23 cellular contexts compared by ENCODE assay signal in genomic region chr17:78947235-78948153, GRCh38. TPM values are rescaled to one million over a fixed set of nuclear protein-coding genes. Genes with fewer than 3 reads are reported as not detected.
DNase-seq lines count a peak whose midpoint lies in the region; ATAC-seq, FAIRE-seq and TF ChIP-seq lines count a peak whose summit lies in the region.
"Had no signal": no experiment of that assay in that cellular context is flagged by ENCODE, and none has a peak within 500 bp of the region (broad histone marks: within the 10 kb centered on the region; RNA-seq: fewer than 3 reads in every experiment).

No MANE protein-coding gene starts in this region.

- POLR2A ChIA-PET in HepG2 (lab: Yijun Ruan, JAX): interaction anchor here (0.8 to 1.9 kb wide), 4 partner anchors 13 to 64 kb away, joined by 3 to 7 read pairs (median 4); no protein-coding TSS in a partner anchor

- peak; percentile 54 for FAIRE-seq in HepG2 (lab: Jason Lieb, UNC)

- peaks cover 5% of the 10 kb centered on the region for H3K9me3 Mint-ChIP-seq in activated T-helper 17 cell treated with anti-CD3 and anti-CD28 coated beads, Interleukin-2, amount 50 U/mL, for 72 hours
- peaks cover 10% of the 10 kb centered on the region for H3K9me3 Mint-ChIP-seq in progenitor cell of endocrine pancreas (ENCODE audit: low read depth)
- H3K9me3 Mint-ChIP-seq: activated naive CD4-positive, alpha-beta T cell treated with anti-CD3 and anti-CD28 coated beads, Interleukin-2, amount 50 U/mL, for 24 hours had no signal

- 11% methylated on average over 14 of the region's 18 CpGs for WGBS in HepG2 (ENCODE audit: low lambda C conversion rate)

- H3K79me2 ChIP-seq in HepG2 (ENCODE audit: insufficient read depth, low read length): no peaks in the 10 kb centered on the region

- no peak overlapping the region for H3K4me3 ChIP-seq in BLaER1
- H3K4me3 ChIP-seq in HepG2 (replicated peaks in 1 of 3; ENCODE audit: insufficient read depth in 1 of 3, low read depth in 2 of 3, low read length in 3 of 3): peak overlapping the region in 1 of 3 experiments; percentile 19; a peak in 1 of 6 replicates
- H3K4me3 ChIP-seq in tibial artery: no peak overlapping the region
- H3K4me3 ChIP-seq in dorsolateral prefrontal cortex: no peak overlapping the region
- H3K4me3 ChIP-seq: MG63 had no signal

- peaks cover 7% of the 10 kb centered on the region for H3K27me3 Mint-ChIP-seq in activated T-helper 17 cell treated with anti-CD3 and anti-CD28 coated beads, Interleukin-2, amount 50 U/mL, for 72 hours
- peaks cover 6% of the 10 kb centered on the region for H3K27me3 Mint-ChIP-seq in progenitor cell of endocrine pancreas

- peak overlapping the region; percentile 60 for H3K27ac ChIP-seq in BLaER1
- H3K27ac ChIP-seq in HepG2 (ENCODE audit: extremely low read length, insufficient read depth, low read length): no peak overlapping the region
- H3K27ac ChIP-seq in tibial artery: no peak overlapping the region
- H3K27ac ChIP-seq in dorsolateral prefrontal cortex: no peak overlapping the region
- H3K27ac ChIP-seq: C4-2B, WERI-Rb-1 had no signal

- ATAC-seq in activated T-helper 17 cell treated with anti-CD3 and anti-CD28 coated beads, Interleukin-2, amount 50 U/mL, for 72 hours (replicated peaks): peak; percentile 42
- peak; percentile 67 for ATAC-seq in HepG2
- ATAC-seq in GM19324 (IDR thresholded peaks at IDR 0.05; ENCODE audit: low FRiP score, unreplicated experiment): no peak
- ATAC-seq: T-helper 17 cell had no signal

- H3K9ac ChIP-seq in BLaER1 (0 out of 2 replicates have a peak overlapping the region, but pooled peaks have one; percentile 15), HepG2 (ENCODE audit: insufficient read depth, low read depth, low read length) (no peak overlapping the region; the same call in 1 of the 2 replicates)

- no peaks in the 10 kb centered on the region for H3K36me3 Mint-ChIP-seq in activated T-helper 17 cell treated with anti-CD3 and anti-CD28 coated beads, Interleukin-2, amount 50 U/mL, for 72 hours (ENCODE audit: low read depth)
- no peaks in the 10 kb centered on the region for H3K36me3 Mint-ChIP-seq in progenitor cell of endocrine pancreas (ENCODE audit: insufficient read depth)
- H3K36me3 Mint-ChIP-seq: activated naive CD4-positive, alpha-beta T cell treated with anti-CD3 and anti-CD28 coated beads, Interleukin-2, amount 50 U/mL, for 24 hours had no signal

- H3K4me1 ChIP-seq in BLaER1 (peaks cover 70% of the 10 kb centered on the region), HepG2 (ENCODE audit: insufficient read depth, low read length) (peaks cover 35% of the 10 kb centered on the region), tibial artery (no peaks in the 10 kb centered on the region)

- DNase-seq in HepG2 (ENCODE audit: low spot score) (peak; percentile 68), progenitor cell of endocrine pancreas (ENCODE audit: low spot score, unreplicated experiment) (no peak), tibial artery (no peak), dorsolateral prefrontal cortex (no peak)
- no peak for DNase-seq in stimulated activated CD4-positive, alpha-beta T cell treated with anti-CD3 and anti-CD28 coated beads, Interleukin-2, amount 100 ng/mL, for 24 hours
- DNase-seq: activated CD4-positive, alpha-beta memory T cell treated with anti-CD3 and anti-CD28 coated beads, Interleukin-2, amount 10 ng/mL, durations not matched to agents 7 days and 5 days; activated T-cell treated with anti-CD3 and anti-CD28 coated beads, Interleukin-2, amount 50 U/mL, for 1 hour; cortex of kidney; H7; mesendoderm; MG63; NCI-H1694; NCI-H82; SIG-M5; stimulated activated naive CD4-positive, alpha-beta T cell treated with Interleukin-2 at 50 U/mL for 16 hours; T-helper 17 cell; WERI-Rb-1 had no signal

- in situ Hi-C loops in HepG2 (cut with HindIII; ENCODE audit: extremely low pct_ligation_motif_present, low pct_unique_long_range_greater_than_20kb): no loop called here

- H3K36me3 ChIP-seq in BLaER1: 0 out of 2 replicates have a peak, but pooled peaks cover 5% of the 10 kb centered on the region
- no peaks in the 10 kb centered on the region for H3K36me3 ChIP-seq in HepG2 (replicated peaks in 1 of 2; ENCODE audit: control insufficient read depth in 1 of 2, insufficient read depth in 2 of 2, low read length in 2 of 2)
- H3K36me3 ChIP-seq in tibial artery: no peaks in the 10 kb centered on the region
- H3K36me3 ChIP-seq: MG63, WERI-Rb-1 had no signal

- H3K27me3 ChIP-seq in BLaER1 (no peaks in the 10 kb centered on the region), HepG2 (ENCODE audit: control insufficient read depth in 1 of 2, insufficient read depth in 2 of 2, low read length in 2 of 2) (peaks cover 2 to 23% of the 10 kb centered on the region in 2 experiments; a peak in 3 of 5 replicates), tibial artery (peaks cover 0 to 4% of the 10 kb centered on the region in 2 donors), dorsolateral prefrontal cortex (no peaks in the 10 kb centered on the region)
- H3K27me3 ChIP-seq: MG63 had no signal

- TF ChIP-seq RAD21 in HepG2 (CRISPR knock-in tag; IDR thresholded peaks at IDR 0.05): no peak

- no peak overlapping the region for H3K4me3 Mint-ChIP-seq in activated T-helper 17 cell treated with anti-CD3 and anti-CD28 coated beads, Interleukin-2, amount 50 U/mL, for 72 hours
- H3K4me3 Mint-ChIP-seq in progenitor cell of endocrine pancreas (ENCODE audit: low read depth): no peak overlapping the region
- H3K4me3 Mint-ChIP-seq: activated CD4-positive, alpha-beta memory T cell treated with anti-CD3 and anti-CD28 coated beads, Interleukin-2, amount 10 ng/mL, durations not matched to agents 7 days and 5 days; activated naive CD4-positive, alpha-beta T cell treated with anti-CD3 and anti-CD28 coated beads, Interleukin-2, amount 50 U/mL, for 24 hours; T-helper 17 cell had no signal

- H3K27ac Mint-ChIP-seq in activated T-helper 17 cell treated with anti-CD3 and anti-CD28 coated beads, Interleukin-2, amount 50 U/mL, for 72 hours: no peak overlapping the region
- H3K27ac Mint-ChIP-seq in progenitor cell of endocrine pancreas: peak overlapping the region; percentile 59
- H3K27ac Mint-ChIP-seq: activated CD4-positive, alpha-beta memory T cell treated with anti-CD3 and anti-CD28 coated beads, Interleukin-2, amount 10 ng/mL, durations not matched to agents 7 days and 5 days; activated naive CD4-positive, alpha-beta T cell treated with anti-CD3 and anti-CD28 coated beads, Interleukin-2, amount 50 U/mL, for 24 hours; T-helper 17 cell had no signal

- H4K20me1 ChIP-seq in BLaER1 (no peaks in the 10 kb centered on the region), HepG2 (ENCODE audit: insufficient read depth, low read length) (no peaks in the 10 kb centered on the region)

- BruUV-seq in HepG2 (replicated peaks; lab: Mats Ljungman, UMichigan): no TSS peak

- TF ChIP-seq CTCF in HepG2 (CRISPR knock-in tag; IDR thresholded peaks at IDR 0.05) (no peak), progenitor cell of endocrine pancreas (IDR thresholded peaks at IDR 0.05; ENCODE audit: unreplicated experiment) (no peak), tibial artery (IDR thresholded peaks at IDR 0.05) (no peak), dorsolateral prefrontal cortex (IDR thresholded peaks at IDR 0.05 in 54 of 56, conservative IDR thresholded peaks at IDR 0.05 in 2 of 56; ENCODE audit: low read depth in 1 of 56, partially characterized antibody in 56 of 56) (no peak)

- H2AFZ ChIP-seq in HepG2 (ENCODE audit: low read length): no peak overlapping the region

- CTCF ChIA-PET in HepG2 (lab: Yijun Ruan, JAX; ENCODE audit: low intra/inter-chr PET ratio, low total read pairs): no interaction called here

- TF ChIP-seq POLR2A in HepG2 (IDR thresholded peaks at IDR 0.05; ENCODE audit: insufficient read depth in 1 of 2, low read depth in 2 of 2, low read length in 2 of 2): no peak

- peaks cover 17% of the 10 kb centered on the region for H3K9me3 ChIP-seq in BLaER1
- peaks cover 18% of the 10 kb centered on the region for H3K9me3 ChIP-seq in HepG2 (ENCODE audit: low read length)
- H3K9me3 ChIP-seq in tibial artery: peaks cover 4 to 14% (median 14%) of the 10 kb centered on the region in 3 donors

- H3K4me2 ChIP-seq in BLaER1 (peak overlapping the region; percentile 85), HepG2 (ENCODE audit: low read depth, low read length) (peak overlapping the region; percentile 60)

- TF ChIP-seq EP300 in HepG2 (IDR thresholded peaks at IDR 0.05; ENCODE audit: low read depth in 2 of 2, low read length in 2 of 2) (peak in 1 of 2 experiments; percentile 51; a peak in 1 of 4 replicates), HepG2 (CRISPR knock-in tag; IDR thresholded peaks at IDR 0.05; ENCODE audit: borderline replicate concordance) (peak; percentile 69; the same call in 1 of the 2 replicates)

- intact Hi-C loops in HepG2 (cut with micrococcal nuclease; ENCODE audit: unreplicated experiment): no loop called here
- intact Hi-C loops in tibial artery (cut with DNase I; ENCODE audit: low total_unique reads): no loop called here
- intact Hi-C loops in dorsolateral prefrontal cortex (cut with DNase I): no loop called here

- no peaks in the 10 kb centered on the region for H3K4me1 Mint-ChIP-seq in activated T-helper 17 cell treated with anti-CD3 and anti-CD28 coated beads, Interleukin-2, amount 50 U/mL, for 72 hours
- peaks cover 11% of the 10 kb centered on the region for H3K4me1 Mint-ChIP-seq in progenitor cell of endocrine pancreas (ENCODE audit: low read depth)
- H3K4me1 Mint-ChIP-seq: activated CD4-positive, alpha-beta memory T cell treated with anti-CD3 and anti-CD28 coated beads, Interleukin-2, amount 10 ng/mL, durations not matched to agents 7 days and 5 days; activated naive CD4-positive, alpha-beta T cell treated with anti-CD3 and anti-CD28 coated beads, Interleukin-2, amount 50 U/mL, for 24 hours; T-helper 17 cell had no signal

RNA-seq across cellular contexts. Expression of gene TIMP2, which starts 22.3 kb away (rescaled TPM):
- under 1 TPM; 0.74 to 0.86 TPM for total RNA-seq in activated T-helper 17 cell treated with anti-CD3 and anti-CD28 coated beads, Interleukin-2, amount 50 U/mL, for 72 hours
- total RNA-seq in HepG2 (2016; rRNA removed; fragmentation: Illumina TruSeq; extraction: Trizol) (2.2 and 3.8 TPM in 2 replicates), progenitor cell of endocrine pancreas (50.9 and 51.4 TPM in 2 replicates), dorsolateral prefrontal cortex (100 to 1,000 TPM in 119 of 120 experiments, 10 to 100 TPM in 1; 97.8 to 275 (median 166) TPM)
- total RNA-seq in HepG2 (2016; cell fraction: cytosol; rRNA removed; fragmentation: Illumina TruSeq; extraction: Trizol; ENCODE audit: low read depth): 1.4 and 1.7 TPM in 2 replicates
- total RNA-seq in HepG2 (2016; cell fraction: insoluble cytoplasmic fraction; rRNA removed; fragmentation: Illumina TruSeq; extraction: Trizol): 1.7 and 3.9 TPM in 2 replicates
- total RNA-seq in HepG2 (2016; cell fraction: membrane; rRNA removed; fragmentation: Illumina TruSeq; extraction: Trizol): 3.3 and 3.4 TPM in 2 replicates
- 6.3 and 8.0 TPM in 2 replicates for total RNA-seq in HepG2 (2016; cell fraction: nucleus; rRNA removed; fragmentation: Illumina TruSeq; extraction: Trizol)
- polyA plus RNA-seq in HepG2 (2011; rRNA removed): 8.5 and 11.7 TPM in 2 replicates
- 8.0 and 12.6 TPM in 2 replicates for polyA plus RNA-seq in HepG2 (2011; cell fraction: cytosol; rRNA removed)
- polyA plus RNA-seq in HepG2 (2011; cell fraction: nucleus; rRNA removed): 10.4 and 13.8 TPM in 2 replicates
- 25.0 and 33.2 TPM in 2 replicates for polyA plus RNA-seq in HepG2 (2012)
- 3.0 and 3.2 TPM in 2 replicates for polyA plus RNA-seq in HepG2 (2016; cell fraction: cytosol; fragmentation: Illumina TruSeq; extraction: Trizol; ENCODE audit: low read depth)
- 3.9 and 5.4 TPM in 2 replicates for polyA plus RNA-seq in HepG2 (2016; cell fraction: insoluble cytoplasmic fraction; fragmentation: Illumina TruSeq; extraction: Trizol; ENCODE audit: low read depth)
- 4.0 and 5.0 TPM in 2 replicates for polyA plus RNA-seq in HepG2 (2016; cell fraction: membrane; fragmentation: Illumina TruSeq; extraction: Trizol; ENCODE audit: low read depth)
- 18.4 and 18.6 TPM in 2 replicates for polyA plus RNA-seq in HepG2 (2016; cell fraction: nucleus; fragmentation: Illumina TruSeq; extraction: Trizol; ENCODE audit: insufficient read depth, low read depth)
- polyA minus RNA-seq in HepG2 (2011; rRNA and poly(A)+ RNA removed; ENCODE audit: low replicate concordance): 10.0 and 25.5 TPM in 2 replicates
- polyA minus RNA-seq in HepG2 (2011; cell fraction: cytosol; rRNA and poly(A)+ RNA removed): 11.5 and 14.6 TPM in 2 replicates
- 4.2 and 6.2 TPM in 2 replicates for polyA minus RNA-seq in HepG2 (2011; cell fraction: nucleus; rRNA and poly(A)+ RNA removed)

RNA-seq across cellular contexts. Expression of gene LGALS3BP, which starts 32.2 kb away (rescaled TPM):
- total RNA-seq in activated T-helper 17 cell treated with anti-CD3 and anti-CD28 coated beads, Interleukin-2, amount 50 U/mL, for 72 hours: 10 to 100 TPM; 44.8 to 48.2 TPM
- 116 and 332 TPM in 2 replicates for total RNA-seq in HepG2 (2016; rRNA removed; fragmentation: Illumina TruSeq; extraction: Trizol)
- total RNA-seq in HepG2 (2016; cell fraction: cytosol; rRNA removed; fragmentation: Illumina TruSeq; extraction: Trizol; ENCODE audit: low read depth): 62.3 and 63.4 TPM in 2 replicates
- total RNA-seq in HepG2 (2016; cell fraction: insoluble cytoplasmic fraction; rRNA removed; fragmentation: Illumina TruSeq; extraction: Trizol): 116 and 342 TPM in 2 replicates
- total RNA-seq in HepG2 (2016; cell fraction: membrane; rRNA removed; fragmentation: Illumina TruSeq; extraction: Trizol): 57.6 and 60.1 TPM in 2 replicates
- 311 and 384 TPM in 2 replicates for total RNA-seq in HepG2 (2016; cell fraction: nucleus; rRNA removed; fragmentation: Illumina TruSeq; extraction: Trizol)
- 137 and 185 TPM in 2 replicates for polyA plus RNA-seq in HepG2 (2011; rRNA removed)
- polyA plus RNA-seq in HepG2 (2011; cell fraction: cytosol; rRNA removed): 89.4 and 111 TPM in 2 replicates
- 667 and 704 TPM in 2 replicates for polyA plus RNA-seq in HepG2 (2011; cell fraction: nucleus; rRNA removed)
- polyA plus RNA-seq in HepG2 (2012): 341 and 458 TPM in 2 replicates
- 36.8 and 37.2 TPM in 2 replicates for polyA plus RNA-seq in HepG2 (2016; cell fraction: cytosol; fragmentation: Illumina TruSeq; extraction: Trizol; ENCODE audit: low read depth)
- 103 and 140 TPM in 2 replicates for polyA plus RNA-seq in HepG2 (2016; cell fraction: insoluble cytoplasmic fraction; fragmentation: Illumina TruSeq; extraction: Trizol; ENCODE audit: low read depth)
- polyA plus RNA-seq in HepG2 (2016; cell fraction: membrane; fragmentation: Illumina TruSeq; extraction: Trizol; ENCODE audit: low read depth): 41.5 and 48.5 TPM in 2 replicates
- 669 and 711 TPM in 2 replicates for polyA plus RNA-seq in HepG2 (2016; cell fraction: nucleus; fragmentation: Illumina TruSeq; extraction: Trizol; ENCODE audit: insufficient read depth, low read depth)
- polyA minus RNA-seq in HepG2 (2011; rRNA and poly(A)+ RNA removed; ENCODE audit: low replicate concordance): 165 and 565 TPM in 2 replicates
- polyA minus RNA-seq in HepG2 (2011; cell fraction: cytosol; rRNA and poly(A)+ RNA removed): 316 and 377 TPM in 2 replicates
- 112 and 148 TPM in 2 replicates for polyA minus RNA-seq in HepG2 (2011; cell fraction: nucleus; rRNA and poly(A)+ RNA removed)
- 69.5 and 72.5 TPM in 2 replicates for total RNA-seq in progenitor cell of endocrine pancreas
- total RNA-seq in dorsolateral prefrontal cortex: 100 to 1,000 TPM in 25 of 120 experiments, 10 to 100 TPM in 95; 31.2 to 256 (median 75.8) TPM

RNA-seq across cellular contexts. Expression of gene CEP295NL, which starts 44.5 kb away (rescaled TPM):
- not detected for total RNA-seq in activated T-helper 17 cell treated with anti-CD3 and anti-CD28 coated beads, Interleukin-2, amount 50 U/mL, for 72 hours
- total RNA-seq in HepG2 (2016; rRNA removed; fragmentation: Illumina TruSeq; extraction: Trizol): not detected in 2 replicates
- not detected in 2 replicates for total RNA-seq in HepG2 (2016; cell fraction: cytosol; rRNA removed; fragmentation: Illumina TruSeq; extraction: Trizol; ENCODE audit: low read depth)
- total RNA-seq in HepG2 (2016; cell fraction: insoluble cytoplasmic fraction; rRNA removed; fragmentation: Illumina TruSeq; extraction: Trizol): 0.06 TPM in 1 of 2 replicates, not detected in the other
- not detected in 2 replicates for total RNA-seq in HepG2 (2016; cell fraction: membrane; rRNA removed; fragmentation: Illumina TruSeq; extraction: Trizol)
- total RNA-seq in HepG2 (2016; cell fraction: nucleus; rRNA removed; fragmentation: Illumina TruSeq; extraction: Trizol): not detected in 2 replicates
- polyA plus RNA-seq in HepG2 (2011; rRNA removed): not detected in 2 replicates
- not detected in 2 replicates for polyA plus RNA-seq in HepG2 (2011; cell fraction: cytosol; rRNA removed)
- 0.14 and 0.31 TPM in 2 replicates for polyA plus RNA-seq in HepG2 (2011; cell fraction: nucleus; rRNA removed)
- 0.07 and 0.13 TPM in 2 replicates for polyA plus RNA-seq in HepG2 (2012)
- polyA plus RNA-seq in HepG2 (2016; cell fraction: cytosol; fragmentation: Illumina TruSeq; extraction: Trizol; ENCODE audit: low read depth): not detected in 2 replicates
- polyA plus RNA-seq in HepG2 (2016; cell fraction: insoluble cytoplasmic fraction; fragmentation: Illumina TruSeq; extraction: Trizol; ENCODE audit: low read depth): not detected in 2 replicates
- not detected in 2 replicates for polyA plus RNA-seq in HepG2 (2016; cell fraction: membrane; fragmentation: Illumina TruSeq; extraction: Trizol; ENCODE audit: low read depth)
- not detected in 2 replicates for polyA plus RNA-seq in HepG2 (2016; cell fraction: nucleus; fragmentation: Illumina TruSeq; extraction: Trizol; ENCODE audit: insufficient read depth, low read depth)
- polyA minus RNA-seq in HepG2 (2011; rRNA and poly(A)+ RNA removed; ENCODE audit: low replicate concordance): 1.2 TPM in 1 of 2 replicates, not detected in the other
- polyA minus RNA-seq in HepG2 (2011; cell fraction: cytosol; rRNA and poly(A)+ RNA removed): not detected in 2 replicates
- 1.5 and 1.6 TPM in 2 replicates for polyA minus RNA-seq in HepG2 (2011; cell fraction: nucleus; rRNA and poly(A)+ RNA removed)
- total RNA-seq in progenitor cell of endocrine pancreas: 2.3 and 2.6 TPM in 2 replicates
- 10 to 100 TPM in 17 of 120 experiments, 1 to 10 TPM in 103; 2.1 to 18.2 (median 6.7) TPM for total RNA-seq in dorsolateral prefrontal cortex
- total RNA-seq: activated CD4-positive, alpha-beta memory T cell treated with anti-CD3 and anti-CD28 coated beads, Interleukin-2, amount 10 ng/mL, durations not matched to agents 7 days and 5 days had no signal
- polyA plus RNA-seq: neural cell had no signal
